ENCODE assay signal across 13 cellular contexts in genomic region chr17:5299383-5299782, GRCh38. TPM values are rescaled to one million over a fixed set of nuclear protein-coding genes. Genes with fewer than 3 reads are reported as not detected.
DNase-seq lines count a peak whose midpoint lies in the region; ATAC-seq and TF ChIP-seq lines count a peak whose summit lies in the region.
"Had no signal": no experiment of that assay in that cellular context is flagged by ENCODE, and none has a peak within 500 bp of the region (broad histone marks: within the 10 kb centered on the region; RNA-seq: fewer than 3 reads in every experiment).

No MANE protein-coding gene starts in this region.

- H3K4me3 ChIP-seq in HEK293 (ENCODE audit: low read depth, low read length) (no peak overlapping the region), colonic mucosa (no peak overlapping the region)

- intact Hi-C loops in activated naive CD4-positive, alpha-beta T cell treated with anti-CD3 and anti-CD28 coated beads for 36 hours (cut with micrococcal nuclease) = loop anchor here (5.0 kb wide), 1 partner anchor 138 kb away; the partner anchor contains the start of gene C1QBP
- intact Hi-C loops in colonic mucosa (cut with DNase I) = no loop called here

- H3K36me3 ChIP-seq in HEK293 (ENCODE audit: control insufficient read depth in 2 of 2, insufficient read depth in 1 of 2, low read length in 2 of 2) (peaks cover 0 to 14% of the 10 kb centered on the region in 2 experiments; a peak in 1 of 3 replicates), colonic mucosa (no peaks in the 10 kb centered on the region)

- H3K9ac ChIP-seq in colonic mucosa (ENCODE audit: low read depth in 2 of 2, low read length in 2 of 2) = no peak overlapping the region

- no peak for DNase-seq in activated naive CD4-positive, alpha-beta T cell treated with anti-CD3 and anti-CD28 coated beads for 36 hours
- DNase-seq in memory B cell (ENCODE audit: low spot score in 2 of 2) (no peak), stromal cell of bone marrow (ENCODE audit: low read depth) (peak; percentile 54), colonic mucosa (no peak)
- DNase-seq: CD8-positive, alpha-beta memory T cell; NCI-H146; NCI-H2107; NCI-H69 had no signal

- TF ChIP-seq CTCF in HEK293 (tag by site-specific recombination; IDR thresholded peaks at IDR 0.05) (no peak), colonic mucosa (IDR thresholded peaks at IDR 0.05) (no peak)

- H3K9me3 ChIP-seq in HEK293 (ENCODE audit: control insufficient read depth, insufficient read depth, low read depth, low read length) = no peaks in the 10 kb centered on the region
- no peaks in the 10 kb centered on the region for H3K9me3 ChIP-seq in colonic mucosa

- H3K27ac ChIP-seq in HEK293 (ENCODE audit: extremely low read depth, low read depth, low read length) (no peak overlapping the region), colonic mucosa (no peak overlapping the region)

- peaks cover 20% of the 10 kb centered on the region for H3K4me1 ChIP-seq in HEK293 (ENCODE audit: control insufficient read depth, insufficient read depth, low read length)
- H3K4me1 ChIP-seq in colonic mucosa = no peaks in the 10 kb centered on the region

- H3K27me3 Mint-ChIP-seq in activated naive CD4-positive, alpha-beta T cell treated with anti-CD3 and anti-CD28 coated beads, Interleukin-2, amount 50 U/mL, for 24 hours = no peaks in the 10 kb centered on the region
- H3K27me3 Mint-ChIP-seq in activated naive CD4-positive, alpha-beta T cell treated with anti-CD3 and anti-CD28 coated beads for 36 hours (ENCODE audit: low read depth) = no peaks in the 10 kb centered on the region
- H3K27me3 Mint-ChIP-seq in memory B cell = no peaks in the 10 kb centered on the region
- H3K27me3 Mint-ChIP-seq: CD8-positive, alpha-beta memory T cell had no signal

- peaks cover 7% of the 10 kb centered on the region for H3K36me3 Mint-ChIP-seq in activated naive CD4-positive, alpha-beta T cell treated with anti-CD3 and anti-CD28 coated beads, Interleukin-2, amount 50 U/mL, for 24 hours
- H3K36me3 Mint-ChIP-seq in activated naive CD4-positive, alpha-beta T cell treated with anti-CD3 and anti-CD28 coated beads for 36 hours (ENCODE audit: low read depth) = peaks cover 8% of the 10 kb centered on the region
- H3K36me3 Mint-ChIP-seq in memory B cell = peaks cover 10% of the 10 kb centered on the region

- POLR2A ChIA-PET in HEK293 (lab: Yijun Ruan, JAX) = no interaction called here

- peak overlapping the region; percentile 12 for H3K27ac Mint-ChIP-seq in activated naive CD4-positive, alpha-beta T cell treated with anti-CD3 and anti-CD28 coated beads, Interleukin-2, amount 50 U/mL, for 24 hours
- no peak overlapping the region for H3K27ac Mint-ChIP-seq in activated naive CD4-positive, alpha-beta T cell treated with anti-CD3 and anti-CD28 coated beads for 36 hours
- H3K27ac Mint-ChIP-seq in memory B cell = peak overlapping the region; percentile 74

- H3K9me3 Mint-ChIP-seq in activated naive CD4-positive, alpha-beta T cell treated with anti-CD3 and anti-CD28 coated beads, Interleukin-2, amount 50 U/mL, for 24 hours = no peaks in the 10 kb centered on the region
- no peaks in the 10 kb centered on the region for H3K9me3 Mint-ChIP-seq in activated naive CD4-positive, alpha-beta T cell treated with anti-CD3 and anti-CD28 coated beads for 36 hours
- H3K9me3 Mint-ChIP-seq in memory B cell = no peaks in the 10 kb centered on the region
- H3K9me3 Mint-ChIP-seq: CD8-positive, alpha-beta memory T cell had no signal

- ATAC-seq in memory B cell (ENCODE audit: low read depth) (no peak), HG03095 (IDR thresholded peaks at IDR 0.05; ENCODE audit: unreplicated experiment) (no peak), HG02588 (IDR thresholded peaks at IDR 0.05; ENCODE audit: unreplicated experiment) (no peak)
- ATAC-seq: HCT116 had no signal

- CTCF ChIA-PET in activated naive CD4-positive, alpha-beta T cell treated with anti-CD3 and anti-CD28 coated beads for 36 hours (lab: Charles Lee) = no interaction called here
- CTCF ChIA-PET in HEK293 (lab: Yijun Ruan, JAX) = interaction anchor here (0.6 kb wide), 1 partner anchor 297 kb away, joined by 3 read pairs; no protein-coding TSS in a partner anchor

- H3K4me3 Mint-ChIP-seq in activated naive CD4-positive, alpha-beta T cell treated with anti-CD3 and anti-CD28 coated beads, Interleukin-2, amount 50 U/mL, for 24 hours = no peak overlapping the region
- H3K4me3 Mint-ChIP-seq in activated naive CD4-positive, alpha-beta T cell treated with anti-CD3 and anti-CD28 coated beads for 36 hours = no peak overlapping the region
- H3K4me3 Mint-ChIP-seq in memory B cell = no peak overlapping the region
- H3K4me3 Mint-ChIP-seq: CD8-positive, alpha-beta memory T cell had no signal

- H3K27me3 ChIP-seq in colonic mucosa = no peaks in the 10 kb centered on the region

- H3K4me1 Mint-ChIP-seq in activated naive CD4-positive, alpha-beta T cell treated with anti-CD3 and anti-CD28 coated beads, Interleukin-2, amount 50 U/mL, for 24 hours = peaks cover 65% of the 10 kb centered on the region
- peaks cover 45% of the 10 kb centered on the region for H3K4me1 Mint-ChIP-seq in activated naive CD4-positive, alpha-beta T cell treated with anti-CD3 and anti-CD28 coated beads for 36 hours (ENCODE audit: low read depth)
- peaks cover 31% of the 10 kb centered on the region for H3K4me1 Mint-ChIP-seq in memory B cell

TF ChIP-seq in HEK293, 187 proteins besides CTCF, POLR2A, EP300 and RAD21:
- peak; percentile 40 for TF ChIP-seq OSR2 (tag by site-specific recombination; IDR thresholded peaks at IDR 0.05)
- TF ChIP-seq OVOL3 (tag by site-specific recombination; IDR thresholded peaks at IDR 0.05) = no peak
- no peak for TF ChIP-seq INSM2 (tag by site-specific recombination; IDR thresholded peaks at IDR 0.05)
- TF ChIP-seq PRDM6 (tag by site-specific recombination; IDR thresholded peaks at IDR 0.05) = peak; percentile 83
- TF ChIP-seq ZNF629 (tag by site-specific recombination; IDR thresholded peaks at IDR 0.05) = peak; percentile 72

RNA-seq across cellular contexts. Expression of gene RABEP1, which starts 17.3 kb away (rescaled TPM):
- total RNA-seq in activated naive CD4-positive, alpha-beta T cell treated with anti-CD3 and anti-CD28 coated beads for 36 hours = 10 to 100 TPM; 57.9 to 59.3 TPM
- 10 to 100 TPM; 22.6 to 23.2 TPM for total RNA-seq in colonic mucosa
